Comparison of ENCODE assay signal across 8 cellular contexts in genomic region chr2:58571181-58571852, GRCh38.
A peak's percentile ranks its signal among the peaks of the same experiment; 100 is the strongest.
DNase-seq lines count a peak whose midpoint lies in the region; ATAC-seq, FAIRE-seq and TF ChIP-seq lines count a peak whose summit lies in the region.

No MANE protein-coding gene starts in this region.

- H3K79me1 ChIP-seq in IMR-90 (ENCODE audit: low read depth in 1 of 2, low read length in 2 of 2) = no peaks in the 10 kb centered on the region

- H3K23ac ChIP-seq in IMR-90 (ENCODE audit: low read depth, low read length) = no peak overlapping the region

- no peak overlapping the region for H3K14ac ChIP-seq in IMR-90 (replicated peaks; ENCODE audit: low read depth, low read length)

- peak; percentile 96 for ATAC-seq in IMR-90 (ENCODE audit: low read depth)

- H3K4me1 Mint-ChIP-seq in activated naive CD4-positive, alpha-beta T cell treated with anti-CD3 and anti-CD28 coated beads for 36 hours (ENCODE audit: low read depth) = no peaks in the 10 kb centered on the region
- H3K4me1 Mint-ChIP-seq in MCF 10A (ENCODE audit: insufficient read depth, unreplicated experiment) = peaks cover 18% of the 10 kb centered on the region

- CTCF ChIA-PET in activated naive CD4-positive, alpha-beta T cell treated with anti-CD3 and anti-CD28 coated beads for 36 hours (lab: Charles Lee) = interaction anchor here (0.7 to 1.0 kb wide), 4 partner anchors 28 to 576 kb away, joined by 3 to 5 read pairs (median 4); no protein-coding TSS in a partner anchor
- CTCF ChIA-PET in IMR-90 (lab: Yijun Ruan, JAX) (interaction anchor here (0.5 to 0.6 kb wide), 3 partner anchors 32 to 730 kb away, joined by 3 to 4 read pairs (median 4); no protein-coding TSS in a partner anchor), MCF 10A (lab: Yijun Ruan, JAX) (interaction anchor here (0.6 to 6.6 kb wide), 31 partner anchors 15 to 1582 kb away, joined by 3 to 72 read pairs (median 3); no protein-coding TSS in a partner anchor)

- no peaks in the 10 kb centered on the region for H3K9me3 Mint-ChIP-seq in activated naive CD4-positive, alpha-beta T cell treated with anti-CD3 and anti-CD28 coated beads for 36 hours
- H3K9me3 Mint-ChIP-seq in MCF 10A (ENCODE audit: unreplicated experiment) = no peaks in the 10 kb centered on the region

- TF ChIP-seq CTCF in IMR-90 (conservative IDR thresholded peaks at IDR 0.05; ENCODE audit: low read depth, low read length) (peak; percentile 64), MCF 10A (IDR thresholded peaks at IDR 0.05; ENCODE audit: unreplicated experiment) (peak; percentile 87)

- peaks cover 7% of the 10 kb centered on the region; the same call in 1 of the 2 replicates for H3F3A ChIP-seq in GM23248 (ENCODE audit: insufficient read depth)

- intact Hi-C loops in activated naive CD4-positive, alpha-beta T cell treated with anti-CD3 and anti-CD28 coated beads for 36 hours (cut with micrococcal nuclease) = loop anchor here (2.0 kb wide), 1 partner anchor 1979 kb away; no protein-coding TSS in a partner anchor
- intact Hi-C loops in IMR-90 (cut with micrococcal nuclease) = loop anchor here (2.0 to 10.0 kb wide), 3 partner anchors 109 to 1983 kb away; partner anchors contain the start of gene BCL11A
- intact Hi-C loops in MCF 10A (cut with micrococcal nuclease) = loop anchor here (1.0 to 2.0 kb wide), 6 partner anchors 49 to 1979 kb away; no protein-coding TSS in a partner anchor

- H3K27ac ChIP-seq in GM23248 = no peak overlapping the region
- H3K27ac ChIP-seq in IMR-90 (ENCODE audit: insufficient read depth, low read length) = no peak overlapping the region

- H3K9ac ChIP-seq in GM23248 = no peak overlapping the region
- H3K9ac ChIP-seq in IMR-90 (ENCODE audit: low read depth, low read length) = no peak overlapping the region

- in situ Hi-C loops in GM23248 (cut with MboI) (no loop called here), IMR-90 (cut with MboI; ENCODE audit: low sequenced_read_pairs) (no loop called here)

- no peaks in the 10 kb centered on the region for H3K36me3 ChIP-seq in GM23248 (ENCODE audit: low read depth)
- H3K36me3 ChIP-seq in IMR-90 (ENCODE audit: control insufficient read depth, insufficient read depth, low read length) = no peaks in the 10 kb centered on the region

- no peaks in the 10 kb centered on the region for H3K9me3 ChIP-seq in GM23248 (ENCODE audit: low read depth)
- H3K9me3 ChIP-seq in IMR-90 (ENCODE audit: control insufficient read depth, insufficient read depth, low read length) = no peaks in the 10 kb centered on the region

- peak overlapping the region; percentile 72 for H2AFZ ChIP-seq in GM23248
- peak overlapping the region; percentile 46 for H2AFZ ChIP-seq in IMR-90 (replicated peaks; ENCODE audit: low read length, poor library complexity)

- no peaks in the 10 kb centered on the region for H3K27me3 ChIP-seq in GM23248 (replicated peaks; ENCODE audit: insufficient read depth)
- no peaks in the 10 kb centered on the region for H3K27me3 ChIP-seq in IMR-90 (ENCODE audit: control insufficient read depth, insufficient read depth, low read length)

- FAIRE-seq in urothelium cell line (lab: Jason Lieb, UNC) = no peak

- H3K9me2 ChIP-seq in GM23248 (ENCODE audit: insufficient read depth) = no peaks in the 10 kb centered on the region

- no peaks in the 10 kb centered on the region for H3K36me3 Mint-ChIP-seq in activated naive CD4-positive, alpha-beta T cell treated with anti-CD3 and anti-CD28 coated beads for 36 hours (ENCODE audit: low read depth)
- H3K36me3 Mint-ChIP-seq in MCF 10A (ENCODE audit: insufficient read depth, unreplicated experiment) = no peaks in the 10 kb centered on the region

- no peak overlapping the region for H3K4ac ChIP-seq in IMR-90 (ENCODE audit: low read depth, low read length)

- DNase-seq in activated naive CD4-positive, alpha-beta T cell treated with anti-CD3 and anti-CD28 coated beads for 36 hours = peak; percentile 28
- no peak for DNase-seq in activated naive CD4-positive, alpha-beta T cell (lab: John Stamatoyannopoulos, UW)
- DNase-seq in GM23248 = peak; percentile 85
- peak; percentile 69 for DNase-seq in IMR-90
- DNase-seq in NOMO-1 (lab: John Stamatoyannopoulos, UW; ENCODE audit: unreplicated experiment in 2 of 2) = peak; percentile 31 to 68
- DNase-seq in MCF 10A (ENCODE audit: unreplicated experiment) = peak; percentile 88
- DNase-seq in left kidney (ENCODE audit: low read depth, low spot score) = peak; percentile 82
- peak; percentile 78 for DNase-seq in urothelium cell line (ENCODE audit: low spot score)

- H2BK20ac ChIP-seq in IMR-90 (ENCODE audit: low read depth, low read length) = no peak overlapping the region

- H3K79me2 ChIP-seq in GM23248 (ENCODE audit: insufficient read depth) = no peaks in the 10 kb centered on the region

- POLR2A ChIA-PET in IMR-90 (lab: Charles Lee; ENCODE audit: unreplicated experiment) = no interaction called here
- POLR2A ChIA-PET in MCF 10A (lab: Yijun Ruan, JAX) = interaction anchor here (0.7 to 1.6 kb wide), 3 partner anchors 82 to 511 kb away, joined by 3 to 6 read pairs (median 3); no protein-coding TSS in a partner anchor

- no peak overlapping the region for H3K56ac ChIP-seq in IMR-90 (ENCODE audit: extremely low read depth, insufficient read depth, low read length)

- H4K20me1 ChIP-seq in GM23248 (ENCODE audit: insufficient read depth) (no peaks in the 10 kb centered on the region), IMR-90 (ENCODE audit: insufficient read depth, low read length) (no peaks in the 10 kb centered on the region)

- TF ChIP-seq RAD21 in IMR-90 (IDR thresholded peaks at IDR 0.05; ENCODE audit: low read length) = peak; percentile 68

- H3K4me3 ChIP-seq in GM23248 (no peak overlapping the region), IMR-90 (ENCODE audit: insufficient read depth, low read depth, low read length) (no peak overlapping the region)

- BruUV-seq in IMR-90 (replicated peaks; lab: Mats Ljungman, UMichigan) (no TSS peak), MCF 10A (replicated peaks; lab: Mats Ljungman, UMichigan) (no TSS peak)

- H3K18ac ChIP-seq in IMR-90 (ENCODE audit: low read depth, low read length) = no peak overlapping the region

- peaks cover 20% of the 10 kb centered on the region; the same call in 1 of the 2 replicates for H3K4me1 ChIP-seq in GM23248 (ENCODE audit: insufficient read depth)
- no peaks in the 10 kb centered on the region for H3K4me1 ChIP-seq in IMR-90 (ENCODE audit: control insufficient read depth, insufficient read depth, low read length)

- dilution Hi-C loops in IMR-90 (cut with HindIII; ENCODE audit: low sequenced_read_pairs, unreplicated experiment) = no loop called here

- H2AK9ac ChIP-seq in IMR-90 (replicated peaks; ENCODE audit: low read depth, low read length, poor library complexity) = no peak overlapping the region

- TF ChIP-seq POLR2A in IMR-90 (IDR thresholded peaks at IDR 0.05; ENCODE audit: low read depth, low read length) = no peak

- no peak overlapping the region for H3K27ac Mint-ChIP-seq in activated naive CD4-positive, alpha-beta T cell treated with anti-CD3 and anti-CD28 coated beads for 36 hours
- H3K27ac Mint-ChIP-seq in MCF 10A (ENCODE audit: low read depth, unreplicated experiment) = peak overlapping the region; percentile 75

- H3K9me1 ChIP-seq in IMR-90 (ENCODE audit: insufficient read depth, low read length) = no peaks in the 10 kb centered on the region

- H4K8ac ChIP-seq in IMR-90 (ENCODE audit: low read depth in 2 of 2, low read length in 2 of 2) = peak overlapping the region in 1 of 2 experiments; percentile 38; a peak in 1 of 4 replicates

- no peak overlapping the region for H2BK15ac ChIP-seq in IMR-90 (ENCODE audit: low read depth, low read length)

- no peaks in the 10 kb centered on the region for H3K27me3 Mint-ChIP-seq in activated naive CD4-positive, alpha-beta T cell treated with anti-CD3 and anti-CD28 coated beads for 36 hours (ENCODE audit: low read depth)
- H3K27me3 Mint-ChIP-seq in MCF 10A (ENCODE audit: insufficient read depth, unreplicated experiment) = no peaks in the 10 kb centered on the region

- no peak overlapping the region for H2AK5ac ChIP-seq in IMR-90 (ENCODE audit: low read depth, low read length)

- H2BK5ac ChIP-seq in IMR-90 (ENCODE audit: low read depth, low read length, poor library complexity, severe bottlenecking) = no peak overlapping the region

- no peak overlapping the region for H4K5ac ChIP-seq in IMR-90 (ENCODE audit: low read depth, low read length)

- no peak overlapping the region for H2BK120ac ChIP-seq in IMR-90 (ENCODE audit: low read depth, low read length)

- no peak overlapping the region for H3K4me3 Mint-ChIP-seq in activated naive CD4-positive, alpha-beta T cell treated with anti-CD3 and anti-CD28 coated beads for 36 hours
- H3K4me3 Mint-ChIP-seq in MCF 10A (ENCODE audit: unreplicated experiment) = no peak overlapping the region

- H4K91ac ChIP-seq in IMR-90 (ENCODE audit: insufficient read depth, low read depth, low read length) = no peak overlapping the region

- 16 to 20% methylated on average over 10 of the region's 10 CpGs for WGBS in GM23248 (ENCODE audit: low coverage in 1 of 2, low lambda C conversion rate in 2 of 2, missing lambda C conversion rate in 2 of 2), 2 experiments
- WGBS in IMR-90 (ENCODE audit: extremely low coverage in 2 of 2, insufficient read length in 1 of 2), 2 experiments = no CpG with 5 or more reads among the region's 10 CpGs

- H3K4me2 ChIP-seq in GM23248 (ENCODE audit: unreplicated experiment) = peak overlapping the region; percentile 17
- H3K4me2 ChIP-seq in IMR-90 (ENCODE audit: low read depth, low read length) = no peak overlapping the region

TF ChIP-seq in IMR-90, 13 proteins besides CTCF, POLR2A, EP300 and RAD21:
- no peak for TF ChIP-seq CEBPB (IDR thresholded peaks at IDR 0.05; ENCODE audit: low read depth, low read length)
- TF ChIP-seq MAFK (IDR thresholded peaks at IDR 0.05; ENCODE audit: low read depth, low read length) = no peak
- peak; percentile 38; the same call in 1 of the 2 replicates for TF ChIP-seq SMC3 (IDR thresholded peaks at IDR 0.05; ENCODE audit: low read depth, low read length)
- no peak for TF ChIP-seq BHLHE40 (IDR thresholded peaks at IDR 0.05; ENCODE audit: low read depth, low read length)
- no peak for TF ChIP-seq FOS (IDR thresholded peaks at IDR 0.05; ENCODE audit: low read depth, low read length)
TF ChIP-seq in IMR-90: peak in this region for 1.

Comparison
In these comparisons a context has a peak if more than half of its experiments do, and no peak if none do; other contexts are left out.
1. DNase-seq: peak in activated naive CD4-positive, alpha-beta T cell treated with anti-CD3 and anti-CD28 coated beads for 36 hours (single experiment), GM23248 (single experiment), IMR-90 (single experiment), NOMO-1 (2 of 2), MCF 10A (single experiment), left kidney (single experiment) and urothelium cell line (single experiment); none in activated naive CD4-positive, alpha-beta T cell (0 of 4).